Comparison of ENCODE assay signal across 23 cellular contexts in genomic region chr19:30430206-30430734, GRCh38. TPM values are rescaled to one million over a fixed set of nuclear protein-coding genes. Genes with fewer than 3 reads are reported as not detected.
DNase-seq lines count a peak whose midpoint lies in the region; ATAC-seq and TF ChIP-seq lines count a peak whose summit lies in the region.
"Had no signal": no experiment of that assay in that cellular context is flagged by ENCODE, and none has a peak within 500 bp of the region (broad histone marks: within the 10 kb centered on the region; RNA-seq: fewer than 3 reads in every experiment).

No MANE protein-coding gene starts in this region.

- no peak overlapping the region for H3K4me3 Mint-ChIP-seq in glutamatergic neuron (ENCODE audit: unreplicated experiment)
- H3K4me3 Mint-ChIP-seq: CD14-positive monocyte; CD4-positive, alpha-beta T cell; GM23338; H9 had no signal

- ATAC-seq in heart right ventricle (no peak), HG03280 (IDR thresholded peaks at IDR 0.05; ENCODE audit: unreplicated experiment) (no peak)
- ATAC-seq: GM23338, HCT116 had no signal

- H3K36me3 ChIP-seq in heart right ventricle (no peaks in the 10 kb centered on the region), Karpas-422 (ENCODE audit: insufficient read depth, low read length) (no peaks in the 10 kb centered on the region)
- H3K36me3 ChIP-seq: BE2C; BLaER1 treated with 17β-estradiol and CSF1 and Interleukin-3, amounts not matched to agents 10 nM and 100 nM had no signal

- H3K27ac Mint-ChIP-seq in glutamatergic neuron (ENCODE audit: unreplicated experiment), result no peak overlapping the region
- H3K27ac Mint-ChIP-seq: CD14-positive monocyte; CD4-positive, alpha-beta T cell; CD8-positive, alpha-beta memory T cell; GM23338; H9 had no signal

- no peak overlapping the region for H3K9ac ChIP-seq in Karpas-422 (ENCODE audit: low read length)
- H3K9ac ChIP-seq: BLaER1 treated with 17β-estradiol and CSF1 and Interleukin-3, amounts not matched to agents 10 nM and 100 nM had no signal

- H3K4me2 ChIP-seq in Karpas-422 (ENCODE audit: low read depth, low read length, poor library complexity, severe bottlenecking), result peak overlapping the region; percentile 58
- H3K4me2 ChIP-seq: BLaER1 treated with 17β-estradiol and CSF1 and Interleukin-3, amounts not matched to agents 10 nM and 100 nM; GM23338 had no signal

- H3K27me3 ChIP-seq in heart right ventricle, result peaks cover 0 to 13% (median 0%) of the 10 kb centered on the region in 7 donors
- H3K27me3 ChIP-seq in Karpas-422 (ENCODE audit: low read length), result no peaks in the 10 kb centered on the region
- H3K27me3 ChIP-seq: BE2C; BLaER1 treated with 17β-estradiol and CSF1 and Interleukin-3, amounts not matched to agents 10 nM and 100 nM had no signal

- H4K20me1 ChIP-seq in Karpas-422 (ENCODE audit: insufficient read depth, low read depth, low read length), result no peaks in the 10 kb centered on the region
- H4K20me1 ChIP-seq: BLaER1 treated with 17β-estradiol and CSF1 and Interleukin-3, amounts not matched to agents 10 nM and 100 nM had no signal

- peak; percentile 56 for DNase-seq in cardiac septum (ENCODE audit: low spot score)
- DNase-seq in heart right ventricle, result no peak
- no peak for DNase-seq in Karpas-422
- DNase-seq in ecto neural progenitor cell (ENCODE audit: low spot score), result peak; percentile 7
- peak; percentile 1 for DNase-seq in ureter (ENCODE audit: low spot score)
- DNase-seq in NCI-H2107 treated with DMSO at 0.1 percent for 48 hours (lab: John Stamatoyannopoulos, UW; ENCODE audit: unreplicated experiment), result no peak
- no peak for DNase-seq in glutamatergic neuron
- DNase-seq: ACHN; AML-193; BE2C; CD4-positive, alpha-beta T cell; CD8-positive, alpha-beta memory T cell; DMS53; DMS79 treated with DMSO at 0.1 percent for 48 hours; GF-D8; H9 had no signal

- H3K4me1 ChIP-seq in heart right ventricle (no peaks in the 10 kb centered on the region), Karpas-422 (ENCODE audit: low read length) (peaks cover 64% of the 10 kb centered on the region)
- H3K4me1 ChIP-seq: BLaER1 treated with 17β-estradiol and CSF1 and Interleukin-3, amounts not matched to agents 10 nM and 100 nM had no signal

- TF ChIP-seq CTCF in heart right ventricle (IDR thresholded peaks at IDR 0.05) (no peak), glutamatergic neuron (IDR thresholded peaks at IDR 0.05; ENCODE audit: partially characterized antibody, unreplicated experiment) (no peak)

- H2AFZ ChIP-seq in Karpas-422 (ENCODE audit: low read length), result no peak overlapping the region
- H2AFZ ChIP-seq: GM23338 had no signal

- H3K9me3 Mint-ChIP-seq in glutamatergic neuron (ENCODE audit: unreplicated experiment), result peaks cover 4% of the 10 kb centered on the region
- H3K9me3 Mint-ChIP-seq: GM23338, H9 had no signal

- H3K4me3 ChIP-seq in heart right ventricle (no peak overlapping the region), Karpas-422 (ENCODE audit: low read length) (no peak overlapping the region)
- H3K4me3 ChIP-seq: BLaER1 treated with 17β-estradiol and CSF1 and Interleukin-3, amounts not matched to agents 10 nM and 100 nM; GM23338 had no signal

- intact Hi-C loops in cardiac septum (cut with DNase I) (no loop called here), heart right ventricle (cut with DNase I) (no loop called here)

- H3K27ac ChIP-seq in heart right ventricle (no peak overlapping the region), Karpas-422 (ENCODE audit: low read length) (no peak overlapping the region)
- H3K27ac ChIP-seq: 22Rv1; BLaER1 treated with 17β-estradiol and CSF1 and Interleukin-3, amounts not matched to agents 10 nM and 100 nM had no signal

- WGBS in heart right ventricle, 2 donors, result 92 to 95% methylated on average over 6 of the region's 6 CpGs

- H3K27me3 Mint-ChIP-seq in glutamatergic neuron (ENCODE audit: unreplicated experiment), result peaks cover 7% of the 10 kb centered on the region

- H3K9me3 ChIP-seq in heart right ventricle (no peaks in the 10 kb centered on the region), Karpas-422 (ENCODE audit: low read length) (no peaks in the 10 kb centered on the region)
- H3K9me3 ChIP-seq: BE2C; BLaER1 treated with 17β-estradiol and CSF1 and Interleukin-3, amounts not matched to agents 10 nM and 100 nM had no signal

- peaks cover 3% of the 10 kb centered on the region for H3K4me1 Mint-ChIP-seq in glutamatergic neuron (ENCODE audit: low read depth, unreplicated experiment)
- H3K4me1 Mint-ChIP-seq: CD14-positive monocyte; CD8-positive, alpha-beta memory T cell; GM23338; H9 had no signal

- no peaks in the 10 kb centered on the region for H3K79me2 ChIP-seq in Karpas-422 (ENCODE audit: low read length)

- no peaks in the 10 kb centered on the region for H3K36me3 Mint-ChIP-seq in glutamatergic neuron (ENCODE audit: unreplicated experiment)
- H3K36me3 Mint-ChIP-seq: CD14-positive monocyte; CD8-positive, alpha-beta memory T cell had no signal

- H3K9me2 ChIP-seq in Karpas-422 (replicated peaks; ENCODE audit: insufficient read depth, low read length), result no peaks in the 10 kb centered on the region

RNA-seq across cellular contexts. Expression of gene ZNF536, which starts 58.1 kb away (rescaled TPM):
- 11.9 TPM for total RNA-seq in cardiac septum
- total RNA-seq in heart right ventricle, result 10 to 100 TPM in 2 of 10 donors, 1 to 10 TPM in 8; 1.3 to 10.7 (median 4.7) TPM
- 1 to 10 TPM in 1 of 2 donors, under 1 TPM in 1; 0.22 to 3.2 TPM for polyA plus RNA-seq in heart right ventricle
- 7.0 and 11.6 TPM in 2 replicates for total RNA-seq in Karpas-422 (2014; rRNA removed; shearing (Covaris generic); ENCODE audit: low replicate concordance)
- total RNA-seq in ureter, result 15.8 TPM
- total RNA-seq in glutamatergic neuron (ENCODE audit: unreplicated experiment), result 24.9 TPM
- total RNA-seq: CD4-positive, alpha-beta T cell; CD8-positive, alpha-beta memory T cell; G401; H9 had no signal
- polyA plus RNA-seq: CD14-positive monocyte; CD8-positive, alpha-beta memory T cell; GM23338 had no signal

Comparison
In these comparisons a context has a peak if more than half of its experiments do, and no peak if none do; other contexts are left out.
1. DNase-seq: peak in cardiac septum (single experiment), ecto neural progenitor cell (single experiment) and ureter (single experiment); none in heart right ventricle (0 of 2), Karpas-422 (single experiment), NCI-H2107 treated with DMSO at 0.1 percent for 48 hours (single experiment) and glutamatergic neuron (single experiment).